ENCODE assay signal across 8 cellular contexts in genomic region chr20:17969276-17969883, GRCh38. TPM values are rescaled to one million over a fixed set of nuclear protein-coding genes. Genes with fewer than 3 reads are reported as not detected.
DNase-seq lines count a peak whose midpoint lies in the region; ATAC-seq and TF ChIP-seq lines count a peak whose summit lies in the region.

No MANE protein-coding gene starts in this region.

- H4K20me1 ChIP-seq in SK-N-SH (ENCODE audit: insufficient read depth), result peaks cover 25% of the 10 kb centered on the region

- no peaks in the 10 kb centered on the region for H3K27me3 ChIP-seq in CD8-positive, alpha-beta memory T cell (ENCODE audit: insufficient read depth, low read length, poor library complexity, severe bottlenecking)
- H3K27me3 ChIP-seq in SK-N-SH (ENCODE audit: insufficient read depth), result no peaks in the 10 kb centered on the region
- H3K27me3 ChIP-seq in right lobe of liver, result no peaks in the 10 kb centered on the region
- peaks cover 0 to 2% (median 0%) of the 10 kb centered on the region in 5 donors for H3K27me3 ChIP-seq in subcutaneous abdominal adipose tissue (ENCODE audit: control insufficient read depth in 5 of 5, insufficient read depth in 4 of 5, low read length in 5 of 5)

- peaks cover 23% of the 10 kb centered on the region for H3F3A ChIP-seq in SK-N-SH (replicated peaks; ENCODE audit: insufficient read depth)

- H3K27ac ChIP-seq in CD8-positive, alpha-beta memory T cell (ENCODE audit: low read depth, low read length), result peak overlapping the region; percentile 90
- H3K27ac ChIP-seq in SK-N-SH (ENCODE audit: low read depth in 2 of 2, low read length in 1 of 2), result peak overlapping the region; percentile 96 to 100
- H3K27ac ChIP-seq in right lobe of liver, result peak overlapping the region; percentile 97 to 99 (median 99)
- H3K27ac ChIP-seq in subcutaneous abdominal adipose tissue (ENCODE audit: low read depth, low read length), result peak overlapping the region; percentile 97

- peaks cover 55% of the 10 kb centered on the region for H3K4me1 ChIP-seq in CD8-positive, alpha-beta memory T cell (ENCODE audit: insufficient read depth, low read length)
- H3K4me1 ChIP-seq in SK-N-SH (ENCODE audit: control insufficient read depth in 1 of 2, insufficient read depth in 2 of 2, low read depth in 1 of 2, low read length in 1 of 2), result peaks cover 29 to 32% of the 10 kb centered on the region in 2 experiments; a peak in 3 of 4 replicates
- peaks cover 0 to 46% (median 18%) of the 10 kb centered on the region in 4 donors for H3K4me1 ChIP-seq in right lobe of liver
- H3K4me1 ChIP-seq in subcutaneous abdominal adipose tissue (ENCODE audit: control insufficient read depth in 5 of 5, insufficient read depth in 5 of 5, low read length in 5 of 5), result peaks cover 11 to 74% (median 71%) of the 10 kb centered on the region in 5 donors

- H3K9me3 ChIP-seq in CD8-positive, alpha-beta memory T cell (ENCODE audit: low read length), result no peaks in the 10 kb centered on the region
- H3K9me3 ChIP-seq in SK-N-SH, result no peaks in the 10 kb centered on the region
- no peaks in the 10 kb centered on the region for H3K9me3 ChIP-seq in right lobe of liver
- no peaks in the 10 kb centered on the region for H3K9me3 ChIP-seq in subcutaneous abdominal adipose tissue (ENCODE audit: control insufficient read depth in 5 of 5, low read length in 5 of 5)

- H3K9ac ChIP-seq in SK-N-SH (peak overlapping the region; percentile 97), subcutaneous abdominal adipose tissue (ENCODE audit: low read length in 5 of 5) (peak overlapping the region; percentile 78 to 95 (median 84))

- H3K27ac Mint-ChIP-seq in CD8-positive, alpha-beta memory T cell, result peak overlapping the region; percentile 96 to 99 (median 98)

- no peaks in the 10 kb centered on the region for H3K36me3 ChIP-seq in CD8-positive, alpha-beta memory T cell (ENCODE audit: insufficient read depth, low read length)
- H3K36me3 ChIP-seq in SK-N-SH (replicated peaks in 1 of 2; ENCODE audit: control insufficient read depth in 1 of 2, insufficient read depth in 2 of 2, low read length in 1 of 2), result peaks cover 6 to 8% of the 10 kb centered on the region in 2 experiments
- no peaks in the 10 kb centered on the region for H3K36me3 ChIP-seq in right lobe of liver
- no peaks in the 10 kb centered on the region for H3K36me3 ChIP-seq in subcutaneous abdominal adipose tissue (ENCODE audit: control insufficient read depth in 5 of 5, insufficient read depth in 5 of 5, low read length in 5 of 5)

- peak overlapping the region; percentile 95 for H3K4me3 ChIP-seq in CD8-positive, alpha-beta memory T cell (ENCODE audit: low read length)
- peak overlapping the region; percentile 74 to 99 for H3K4me3 ChIP-seq in SK-N-SH (ENCODE audit: low read depth in 2 of 2, low read length in 1 of 2)
- peak overlapping the region; percentile 90 for H3K4me3 ChIP-seq in choroid plexus epithelial cell (ENCODE audit: low read depth, low read length)
- H3K4me3 ChIP-seq in right lobe of liver, result peak overlapping the region; percentile 83 to 92 (median 90)
- H3K4me3 ChIP-seq in subcutaneous abdominal adipose tissue (ENCODE audit: low read depth in 1 of 5, low read length in 5 of 5), result peak overlapping the region; percentile 90 to 98 (median 98)

- no peak for TF ChIP-seq RAD21 in SK-N-SH (IDR thresholded peaks at IDR 0.05; ENCODE audit: low read length)

- H3K36me3 Mint-ChIP-seq in CD8-positive, alpha-beta memory T cell, result peaks cover 0 to 34% (median 0%) of the 10 kb centered on the region in 3 donors

- no peaks in the 10 kb centered on the region for H3K27me3 Mint-ChIP-seq in CD8-positive, alpha-beta memory T cell

- intact Hi-C loops in right lobe of liver (cut with DNase I), result no loop called here

- peak overlapping the region; percentile 92 to 98 (median 96) for H3K4me3 Mint-ChIP-seq in CD8-positive, alpha-beta memory T cell

- H2AFZ ChIP-seq in SK-N-SH (ENCODE audit: low read depth), result peak overlapping the region; percentile 80; the same call in 1 of the 2 replicates

- CTCF ChIA-PET in CD8-positive, alpha-beta memory T cell (lab: Charles Lee), result interaction anchor here (1.1 to 2.3 kb wide), 2 partner anchors 29 to 287 kb away, joined by 3 to 7 read pairs; partner anchors contain the start of gene RRBP1
- CTCF ChIA-PET in SK-N-SH (lab: Yijun Ruan, JAX), result interaction anchor here (0.9 to 1.5 kb wide), 7 partner anchors 10 to 172 kb away, joined by 3 to 7 read pairs (median 3); no protein-coding TSS in a partner anchor

- H3K4me1 Mint-ChIP-seq in CD8-positive, alpha-beta memory T cell, result peaks cover 62 to 82% (median 77%) of the 10 kb centered on the region in 3 donors

- POLR2A ChIA-PET in CD8-positive, alpha-beta memory T cell (lab: Charles Lee), result interaction anchor here (2.7 kb wide), 1 partner anchor 287 kb away, joined by 17 read pairs; the partner anchor contains the start of gene RRBP1
- POLR2A ChIA-PET in SK-N-SH (lab: Yijun Ruan, JAX), result interaction anchor here (1.3 to 1.6 kb wide), 2 partner anchors 11 to 323 kb away, joined by 3 to 5 read pairs; no protein-coding TSS in a partner anchor

- H3K9me3 Mint-ChIP-seq in CD8-positive, alpha-beta memory T cell, result no peaks in the 10 kb centered on the region

- TF ChIP-seq CTCF in SK-N-SH (IDR thresholded peaks at IDR 0.05) (no peak), choroid plexus epithelial cell (conservative IDR thresholded peaks at IDR 0.05; ENCODE audit: low read depth, low read length) (no peak), right lobe of liver (IDR thresholded peaks at IDR 0.05) (no peak), omental fat pad (IDR thresholded peaks at IDR 0.05) (no peak)

- H3K9me2 ChIP-seq in SK-N-SH, result no peaks in the 10 kb centered on the region

- peak; percentile 6 for ATAC-seq in GM19351 (IDR thresholded peaks at IDR 0.05; ENCODE audit: unreplicated experiment)
- peak; percentile 13 for ATAC-seq in HG03439 (IDR thresholded peaks at IDR 0.05; ENCODE audit: unreplicated experiment)
- peak; percentile 25 to 34 (median 30) for ATAC-seq in right lobe of liver
- ATAC-seq in omental fat pad (ENCODE audit: low FRiP score), result no peak

- no peak for TF ChIP-seq EP300 in SK-N-SH (IDR thresholded peaks at IDR 0.05; ENCODE audit: borderline replicate concordance in 1 of 2, low read depth in 1 of 2, low read length in 1 of 2)

- peak in 3 of 5 donors; percentile 46 to 68 (median 50) for DNase-seq in CD8-positive, alpha-beta memory T cell
- DNase-seq in SK-N-SH (peak; percentile 53), choroid plexus epithelial cell (ENCODE audit: low read depth) (peak; percentile 35), right lobe of liver (peak in 1 of 3 donors; percentile 51), omental fat pad (ENCODE audit: low spot score) (no peak)

- H3K4me2 ChIP-seq in SK-N-SH, result peak overlapping the region; percentile 86

- under 1% methylated on average over 27 of the region's 29 CpGs for WGBS in SK-N-SH (ENCODE audit: low lambda C conversion rate)
- WGBS in right lobe of liver (ENCODE audit: insufficient coverage, low coverage, low lambda C conversion rate, missing lambda C conversion rate), result 0% methylated on average over 20 of the region's 29 CpGs

- no peak for TF ChIP-seq POLR2A in right lobe of liver (IDR thresholded peaks at IDR 0.05)

- peaks cover 92% of the 10 kb centered on the region for H3K79me2 ChIP-seq in SK-N-SH (ENCODE audit: insufficient read depth)

TF ChIP-seq in SK-N-SH, 30 proteins besides CTCF, POLR2A, EP300 and RAD21 (continues in another document):
- TF ChIP-seq MXI1 (IDR thresholded peaks at IDR 0.05; ENCODE audit: low read depth, low read length), result peak; percentile 80
- TF ChIP-seq IRF3 (IDR thresholded peaks at IDR 0.05; ENCODE audit: low read depth, low read length), result no peak
- no peak for TF ChIP-seq FOXJ3 (CRISPR knock-in tag; IDR thresholded peaks at IDR 0.05)
- peak; percentile 32; the same call in 1 of the 2 replicates for TF ChIP-seq MAX (IDR thresholded peaks at IDR 0.05; ENCODE audit: low read depth)
- no peak for TF ChIP-seq CHD2 (IDR thresholded peaks at IDR 0.05; ENCODE audit: low read length, partially characterized antibody)
- peak; percentile 72; the same call in 1 of the 2 replicates for TF ChIP-seq YY1 (IDR thresholded peaks at IDR 0.05; ENCODE audit: low read depth)
- no peak for TF ChIP-seq SMC3 (IDR thresholded peaks at IDR 0.05; ENCODE audit: low read depth, low read length)
- TF ChIP-seq FOSL2 (IDR thresholded peaks at IDR 0.05; ENCODE audit: borderline replicate concordance, low read depth), result no peak
- no peak for TF ChIP-seq SIN3A (IDR thresholded peaks at IDR 0.05; ENCODE audit: borderline replicate concordance, low read depth, low read length)
- no peak for TF ChIP-seq EZH2phosphoT487 (IDR thresholded peaks at IDR 0.05; ENCODE audit: borderline replicate concordance, low read depth)

RNA-seq across cellular contexts. Expression of gene MGME1, which starts 0.6 kb away (rescaled TPM):
- total RNA-seq in CD8-positive, alpha-beta memory T cell, result 10 to 100 TPM; 29.2 to 31.8 TPM
- 11.9 TPM for polyA plus RNA-seq in CD8-positive, alpha-beta memory T cell
- 7.9 and 10.2 TPM in 2 replicates for polyA plus RNA-seq in SK-N-SH (2012; rRNA removed)
- 9.4 and 9.5 TPM in 2 replicates for polyA plus RNA-seq in SK-N-SH (2012; cell fraction: cytosol; rRNA removed)
- 10.4 and 14.2 TPM in 2 replicates for polyA plus RNA-seq in SK-N-SH (2012; cell fraction: nucleus; rRNA removed)
- total RNA-seq in right lobe of liver (1 to 10 TPM; 6.0 to 8.4 (median 7.5) TPM), omental fat pad (10 to 100 TPM in 1 of 4 donors, 1 to 10 TPM in 3; 5.8 to 12.3 (median 7.3) TPM)

RNA-seq across cellular contexts. Expression of gene SNX5, which starts 0.8 kb away (rescaled TPM):
- total RNA-seq in CD8-positive, alpha-beta memory T cell, result 100 to 1,000 TPM; 174 to 191 TPM
- polyA plus RNA-seq in CD8-positive, alpha-beta memory T cell, result 89.0 TPM
- 69.2 and 76.2 TPM in 2 replicates for polyA plus RNA-seq in SK-N-SH (2012; rRNA removed)
- polyA plus RNA-seq in SK-N-SH (2012; cell fraction: cytosol; rRNA removed), result 54.8 and 71.2 TPM in 2 replicates
- polyA plus RNA-seq in SK-N-SH (2012; cell fraction: nucleus; rRNA removed), result 141 and 175 TPM in 2 replicates
- 10 to 100 TPM; 32.6 to 74.5 (median 46.0) TPM for total RNA-seq in right lobe of liver
- 100 to 1,000 TPM; 101 to 232 (median 110) TPM for total RNA-seq in omental fat pad
